10 cellular contexts compared by ENCODE assay signal in the genomic region with DNA sequence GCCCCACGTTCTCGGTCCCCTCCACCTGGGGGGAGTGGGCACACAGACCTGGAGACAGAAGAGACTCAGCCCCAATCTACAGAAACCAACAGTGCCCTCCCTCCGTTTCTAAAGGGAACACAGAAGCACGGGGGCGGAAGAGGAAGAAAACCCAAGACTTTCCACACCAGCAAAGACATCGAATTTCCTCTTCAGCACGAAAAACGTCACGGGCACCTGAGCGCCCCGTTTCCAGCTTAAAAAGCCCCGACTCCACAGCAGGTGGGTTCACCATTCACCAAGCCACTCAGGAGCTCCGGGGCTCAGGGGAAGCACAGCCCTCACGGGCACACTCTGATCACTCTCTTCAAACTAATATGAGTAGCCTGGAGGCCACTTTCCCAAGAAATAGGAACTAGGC. TPM values are rescaled to one million over a fixed set of nuclear protein-coding genes. Genes with fewer than 3 reads are reported as not detected.
DNase-seq lines count a peak whose midpoint lies in the region; ATAC-seq lines count a peak whose summit lies in the region.
"Had no signal": no experiment of that assay in that cellular context is flagged by ENCODE, and none has a peak within 500 bp of the region (broad histone marks: within the 10 kb centered on the region; RNA-seq: fewer than 3 reads in every experiment).

No MANE protein-coding gene starts in this region.

- H3K4me1 Mint-ChIP-seq in activated CD8-positive, alpha-beta T cell treated with anti-CD3 and anti-CD28 coated beads, Interleukin-2, amount 10 ng/mL, durations not matched to agents 7 days and 5 days (ENCODE audit: low read depth), result peaks cover 14% of the 10 kb centered on the region

- peak overlapping the region; percentile 85 for H3K27ac Mint-ChIP-seq in activated CD8-positive, alpha-beta T cell treated with anti-CD3 and anti-CD28 coated beads, Interleukin-2, amount 10 ng/mL, durations not matched to agents 7 days and 5 days

- H3K4me3 ChIP-seq in mucosa of rectum (ENCODE audit: low read length in 2 of 2), result no peak overlapping the region
- H3K4me3 ChIP-seq: gastroesophageal sphincter, tibial nerve had no signal

- peak overlapping the region; percentile 5 to 56 for H3K27ac ChIP-seq in mucosa of rectum (ENCODE audit: low read depth in 2 of 2, low read length in 2 of 2)
- H3K27ac ChIP-seq: gastroesophageal sphincter had no signal

- peaks cover 8% of the 10 kb centered on the region for H3K36me3 Mint-ChIP-seq in activated CD8-positive, alpha-beta T cell treated with anti-CD3 and anti-CD28 coated beads, Interleukin-2, amount 10 ng/mL, durations not matched to agents 7 days and 5 days (ENCODE audit: low read depth)

- no peaks in the 10 kb centered on the region for H3K9me3 Mint-ChIP-seq in activated CD8-positive, alpha-beta T cell treated with anti-CD3 and anti-CD28 coated beads, Interleukin-2, amount 10 ng/mL, durations not matched to agents 7 days and 5 days (ENCODE audit: insufficient read depth)

- H3K36me3 ChIP-seq in mucosa of rectum (ENCODE audit: control insufficient read depth in 2 of 2, insufficient read depth in 2 of 2, low read length in 2 of 2), result peaks cover 0 to 17% of the 10 kb centered on the region in 2 donors

- peak; percentile 67 for DNase-seq in GF-D8 (lab: John Stamatoyannopoulos, UW)
- DNase-seq in activated CD8-positive, alpha-beta T cell treated with anti-CD3 and anti-CD28 coated beads, Interleukin-2, amount 10 ng/mL, durations not matched to agents 7 days and 5 days, result peak; percentile 34
- DNase-seq in SKM-1 (lab: John Stamatoyannopoulos, UW; ENCODE audit: unreplicated experiment), result no peak

- H3K4me3 Mint-ChIP-seq in activated CD8-positive, alpha-beta T cell treated with anti-CD3 and anti-CD28 coated beads, Interleukin-2, amount 10 ng/mL, durations not matched to agents 7 days and 5 days, result peak overlapping the region; percentile 28

- CTCF ChIA-PET in activated CD8-positive, alpha-beta T cell treated with anti-CD3 and anti-CD28 coated beads, Interleukin-2, amount 10 ng/mL, durations not matched to agents 7 days and 5 days (lab: Charles Lee), result interaction anchor here (1.6 to 4.2 kb wide), 4 partner anchors 13 to 208 kb away, joined by 4 to 10 read pairs (median 7); no protein-coding TSS in a partner anchor

- POLR2A ChIA-PET in activated CD8-positive, alpha-beta T cell treated with anti-CD3 and anti-CD28 coated beads, Interleukin-2, amount 10 ng/mL, durations not matched to agents 7 days and 5 days (lab: Charles Lee), result interaction anchor here (1.3 kb wide), 1 partner anchor 19 kb away, joined by 5 read pairs; the partner anchor contains the start of genes MRM2 and NUDT1

- no peaks in the 10 kb centered on the region for H3K27me3 ChIP-seq in mucosa of rectum (ENCODE audit: control insufficient read depth in 2 of 2, insufficient read depth in 2 of 2, low read length in 2 of 2)
- H3K27me3 ChIP-seq: gastroesophageal sphincter, tibial nerve had no signal

- H3K4me1 ChIP-seq in mucosa of rectum (ENCODE audit: control insufficient read depth in 2 of 2, insufficient read depth in 2 of 2, low read length in 2 of 2), result no peaks in the 10 kb centered on the region
- H3K4me1 ChIP-seq: gastroesophageal sphincter, tibial nerve had no signal

- no peaks in the 10 kb centered on the region for H3K9me3 ChIP-seq in mucosa of rectum (ENCODE audit: control insufficient read depth in 2 of 2, low read length in 2 of 2)
- H3K9me3 ChIP-seq: gastroesophageal sphincter, tibial nerve had no signal

- H3K27me3 Mint-ChIP-seq in activated CD8-positive, alpha-beta T cell treated with anti-CD3 and anti-CD28 coated beads, Interleukin-2, amount 10 ng/mL, durations not matched to agents 7 days and 5 days (ENCODE audit: low read depth), result no peaks in the 10 kb centered on the region

- ATAC-seq in HG02642 (IDR thresholded peaks at IDR 0.05; ENCODE audit: poor library complexity, unreplicated experiment) (peak; percentile 38), HG02973 (IDR thresholded peaks at IDR 0.05; ENCODE audit: unreplicated experiment) (no peak), GM18517 (IDR thresholded peaks at IDR 0.05; ENCODE audit: unreplicated experiment) (no peak), HG03095 (IDR thresholded peaks at IDR 0.05; ENCODE audit: unreplicated experiment) (no peak)
- peak; percentile 54 for ATAC-seq in activated CD8-positive, alpha-beta T cell treated with anti-CD3 and anti-CD28 coated beads, Interleukin-2, amount 10 ng/mL, durations not matched to agents 7 days and 5 days
- ATAC-seq: gastroesophageal sphincter had no signal

- no peak overlapping the region for H3K9ac ChIP-seq in mucosa of rectum (ENCODE audit: low read depth in 1 of 2, low read length in 2 of 2)

RNA-seq across cellular contexts. Expression of gene NUDT1, which starts 19.6 kb away (rescaled TPM):
- total RNA-seq in activated CD8-positive, alpha-beta T cell treated with anti-CD3 and anti-CD28 coated beads, Interleukin-2, amount 10 ng/mL, durations not matched to agents 7 days and 5 days, result 100 to 1,000 TPM; 126 to 130 TPM

RNA-seq across cellular contexts. Expression of gene MRM2, which starts 19.6 kb away (rescaled TPM):
- total RNA-seq in activated CD8-positive, alpha-beta T cell treated with anti-CD3 and anti-CD28 coated beads, Interleukin-2, amount 10 ng/mL, durations not matched to agents 7 days and 5 days, result 10 to 100 TPM; 36.7 to 37.8 TPM

RNA-seq across cellular contexts. Expression of gene MAD1L1, which starts 28.9 kb away (rescaled TPM):
- 10 to 100 TPM; 79.8 to 82.7 TPM for total RNA-seq in activated CD8-positive, alpha-beta T cell treated with anti-CD3 and anti-CD28 coated beads, Interleukin-2, amount 10 ng/mL, durations not matched to agents 7 days and 5 days

RNA-seq across cellular contexts. Expression of gene SNX8, which starts 52.6 kb away (rescaled TPM):
- total RNA-seq in activated CD8-positive, alpha-beta T cell treated with anti-CD3 and anti-CD28 coated beads, Interleukin-2, amount 10 ng/mL, durations not matched to agents 7 days and 5 days, result 10 to 100 TPM; 28.3 to 35.8 TPM

Comparison
In these comparisons a context has a peak if more than half of its experiments do, and no peak if none do; other contexts are left out.
1. ATAC-seq: peak in HG02642 (single experiment) and activated CD8-positive, alpha-beta T cell treated with anti-CD3 and anti-CD28 coated beads, Interleukin-2, amount 10 ng/mL, durations not matched to agents 7 days and 5 days (single experiment); none in HG02973 (single experiment), GM18517 (single experiment) and HG03095 (single experiment).